9 cellular contexts compared by ENCODE assay signal in the genomic region with DNA sequence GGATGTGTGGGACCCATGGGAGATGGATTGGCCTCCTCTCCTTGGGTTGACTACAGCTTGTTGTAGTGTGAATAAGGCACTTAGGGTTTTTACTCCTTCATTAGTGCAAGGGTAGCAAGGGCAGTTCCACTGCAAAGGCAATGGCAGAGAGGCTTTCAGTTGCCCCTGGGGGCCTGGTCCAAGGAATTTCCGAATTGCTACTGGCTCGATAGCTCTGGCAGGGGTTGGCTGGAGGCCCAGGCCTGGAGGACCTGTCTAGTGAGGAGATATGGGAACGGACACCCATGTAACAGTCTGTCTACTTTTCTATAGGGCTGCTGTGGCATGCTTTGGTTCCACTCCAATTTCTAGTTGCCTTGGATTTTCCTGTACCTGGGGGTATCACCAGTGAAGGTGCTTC.
"Had no signal": no experiment of that assay in that cellular context is flagged by ENCODE, and none has a peak within 500 bp of the region (broad histone marks: within the 10 kb centered on the region; RNA-seq: fewer than 3 reads in every experiment).

No MANE protein-coding gene starts in this region.

- H3K4me3 ChIP-seq: GM23248, HAP-1 had no signal

- H3K27ac ChIP-seq: GM23248, HL-60 had no signal

- H3K36me3 ChIP-seq: HAP-1 had no signal

- DNase-seq: GM23248, GOT3, H7, HFFc6 had no signal

- H3K9ac ChIP-seq: GM23248 had no signal

- H3K27ac Mint-ChIP-seq: HFFc6 had no signal

- H2AFZ ChIP-seq: GM23248 had no signal

- H3K4me1 ChIP-seq: HAP-1 had no signal

- H3K27me3 Mint-ChIP-seq: IgD-negative memory B cell had no signal

- H3K4me3 Mint-ChIP-seq: HFFc6 had no signal

- ATAC-seq: HCT116, HepG2 had no signal
